ENCODE assay signal across 12 cellular contexts in genomic region chr7:231030-231857, GRCh38. TPM values are rescaled to one million over a fixed set of nuclear protein-coding genes. Genes with fewer than 3 reads are reported as not detected.
A peak's percentile ranks its signal among the peaks of the same experiment; 100 is the strongest.
DNase-seq lines count a peak whose midpoint lies in the region; ATAC-seq and TF ChIP-seq lines count a peak whose summit lies in the region.
"Had no signal": no experiment of that assay in that cellular context is flagged by ENCODE, and none has a peak within 500 bp of the region (broad histone marks: within the 10 kb centered on the region; RNA-seq: fewer than 3 reads in every experiment).

No MANE protein-coding gene starts in this region.

- H3K27me3 ChIP-seq in osteoblast (ENCODE audit: insufficient read depth, low read length): no peaks in the 10 kb centered on the region

- no peak overlapping the region for H2AFZ ChIP-seq in osteoblast (ENCODE audit: low read length)

- peaks cover 81% of the 10 kb centered on the region for H4K20me1 ChIP-seq in osteoblast (ENCODE audit: insufficient read depth, low read length)

- no peak overlapping the region for H3K27ac ChIP-seq in osteoblast (ENCODE audit: low read depth, low read length)

- H3K9me3 ChIP-seq in osteoblast (ENCODE audit: low read depth, low read length): no peaks in the 10 kb centered on the region

- 80 to 90% methylated on average over 37 to 38 of the region's 38 CpGs for WGBS in lower leg skin, 2 donors

- no peak overlapping the region for H3K4me2 ChIP-seq in osteoblast (ENCODE audit: insufficient read depth, low read length)

- H3K36me3 ChIP-seq in osteoblast (ENCODE audit: insufficient read depth, low read length): peaks cover 48% of the 10 kb centered on the region

- peaks cover 84% of the 10 kb centered on the region for H3K79me2 ChIP-seq in osteoblast (ENCODE audit: insufficient read depth, low read length)

- H3K4me3 ChIP-seq in LNCaP clone FGC (ENCODE audit: low read depth, low read length): no peak overlapping the region
- no peak overlapping the region for H3K4me3 ChIP-seq in epithelial cell of proximal tubule (ENCODE audit: low read depth, low read length)
- no peak overlapping the region for H3K4me3 ChIP-seq in osteoblast (ENCODE audit: insufficient read depth, low read length)
- no peak overlapping the region for H3K4me3 ChIP-seq in lower leg skin (ENCODE audit: low read depth, poor library complexity, severe bottlenecking)

- no peak for ATAC-seq in HG03135 (IDR thresholded peaks at IDR 0.05; ENCODE audit: unreplicated experiment)
- ATAC-seq: T-cell had no signal

- intact Hi-C loops in lower leg skin (cut with DNase I; ENCODE audit: low total_unique reads): no loop called here

- no peak for TF ChIP-seq POLR2A in lower leg skin (IDR thresholded peaks at IDR 0.05)

- peaks cover 51% of the 10 kb centered on the region for H3K4me1 ChIP-seq in osteoblast (ENCODE audit: insufficient read depth, low read length)

- DNase-seq in AG09319 (ENCODE audit: extremely low read depth, low read depth) (no peak), LNCaP clone FGC (ENCODE audit: low read depth) (no peak), epithelial cell of proximal tubule (ENCODE audit: low read depth) (no peak), osteoblast (ENCODE audit: insufficient read length, low spot score, missing footprints) (no peak), lower leg skin (ENCODE audit: low spot score in 2 of 2) (no peak), HCEC 1CT (no peak), NCI-H345 (lab: John Stamatoyannopoulos, UW) (no peak)
- DNase-seq: activated CD8-positive, alpha-beta memory T cell treated with anti-CD3 and anti-CD28 coated beads, Interleukin-2, amount 50 U/mL, for 48 hours; Kasumi-1; NCI-H226; T-cell had no signal

- TF ChIP-seq CTCF in AG09319 (IDR thresholded peaks at IDR 0.05; ENCODE audit: low read depth, low read length) (peak; percentile 25), LNCaP clone FGC (IDR thresholded peaks at IDR 0.05; ENCODE audit: control insufficient read depth, extremely low read depth, insufficient read depth) (peak; percentile 21; the same call in 1 of the 2 replicates), epithelial cell of proximal tubule (conservative IDR thresholded peaks at IDR 0.05; ENCODE audit: low read depth, low read length) (peak; percentile 40), osteoblast (IDR thresholded peaks at IDR 0.05; ENCODE audit: extremely low read depth, low read depth, low read length) (peak; percentile 27), lower leg skin (IDR thresholded peaks at IDR 0.05) (no peak)

RNA-seq across cellular contexts. Expression of gene FAM20C, which starts 38.9 kb away (rescaled TPM):
- total RNA-seq in epithelial cell of proximal tubule (84.2 and 85.0 TPM in 2 replicates), osteoblast (38.6 and 46.0 TPM in 2 replicates), lower leg skin (10 to 100 TPM; 17.3 to 20.7 (median 19.8) TPM)

RNA-seq across cellular contexts. Expression of gene FOXL3, which starts 58.7 kb away (rescaled TPM):
- total RNA-seq in epithelial cell of proximal tubule (not detected in 2 replicates), osteoblast (not detected in 2 replicates), lower leg skin (not detected)
- total RNA-seq: T-cell had no signal

Comparison
In these comparisons a context has a peak if more than half of its experiments do, and no peak if none do; other contexts are left out.
1. CTCF ChIP-seq: peak in AG09319 (single experiment), LNCaP clone FGC (single experiment), epithelial cell of proximal tubule (single experiment) and osteoblast (single experiment); none in lower leg skin (0 of 3).